Comparison of ENCODE assay signal across 24 cellular contexts in genomic region chr7:141378405-141378804, GRCh38.
DNase-seq lines count a peak whose midpoint lies in the region; ATAC-seq, FAIRE-seq and TF ChIP-seq lines count a peak whose summit lies in the region.
"Had no signal": no experiment of that assay in that cellular context is flagged by ENCODE, and none has a peak within 500 bp of the region (broad histone marks: within the 10 kb centered on the region; RNA-seq: fewer than 3 reads in every experiment).

No MANE protein-coding gene starts in this region.

- no peak for TF ChIP-seq CTCF in left ventricle myocardium inferior (IDR thresholded peaks at IDR 0.05; ENCODE audit: borderline replicate concordance)
- TF ChIP-seq CTCF in HEK293 (tag by site-specific recombination; IDR thresholded peaks at IDR 0.05) = no peak
- TF ChIP-seq CTCF in osteocyte (IDR thresholded peaks at IDR 0.05) = no peak
- TF ChIP-seq CTCF in pancreas (IDR thresholded peaks at IDR 0.05) = no peak

- H3K4me1 ChIP-seq in right cardiac atrium (ENCODE audit: control insufficient read depth, insufficient read depth, low read length) (peaks cover 1% of the 10 kb centered on the region), left ventricle myocardium inferior (peaks cover 36% of the 10 kb centered on the region), HEK293 (ENCODE audit: control insufficient read depth, insufficient read depth, low read length) (no peaks in the 10 kb centered on the region), pancreas (no peaks in the 10 kb centered on the region)
- H3K4me1 ChIP-seq: A549; BLaER1 treated with 17β-estradiol and CSF1 and Interleukin-3, amounts not matched to agents 10 nM and 100 nM had no signal

- H3K27ac ChIP-seq in right cardiac atrium (ENCODE audit: low read length) = no peak overlapping the region
- H3K27ac ChIP-seq in left ventricle myocardium inferior (replicated peaks) = peak overlapping the region; percentile 36
- no peak overlapping the region for H3K27ac ChIP-seq in HEK293 (ENCODE audit: extremely low read depth, low read depth, low read length)
- H3K27ac ChIP-seq in pancreas = no peak overlapping the region
- H3K27ac ChIP-seq: 22Rv1; A549; BLaER1 treated with 17β-estradiol and CSF1 and Interleukin-3, amounts not matched to agents 10 nM and 100 nM; C4-2B had no signal

- CTCF ChIA-PET in HEK293 (lab: Yijun Ruan, JAX) = no interaction called here

- H3K4me3 Mint-ChIP-seq in osteocyte (ENCODE audit: unreplicated experiment) = no peak overlapping the region
- H3K4me3 Mint-ChIP-seq: B cell; CD4-positive, alpha-beta T cell; CD8-positive, alpha-beta T cell had no signal

- H3K9me3 ChIP-seq in right cardiac atrium (ENCODE audit: control insufficient read depth, low read length) (no peaks in the 10 kb centered on the region), left ventricle myocardium inferior (replicated peaks) (peaks cover 10% of the 10 kb centered on the region), HEK293 (ENCODE audit: control insufficient read depth, insufficient read depth, low read depth, low read length) (no peaks in the 10 kb centered on the region), pancreas (no peaks in the 10 kb centered on the region)
- H3K9me3 ChIP-seq: BLaER1 treated with 17β-estradiol and CSF1 and Interleukin-3, amounts not matched to agents 10 nM and 100 nM; Caco-2 had no signal

- H3K27me3 ChIP-seq in right cardiac atrium (ENCODE audit: control insufficient read depth, insufficient read depth) (no peaks in the 10 kb centered on the region), left ventricle myocardium inferior (ENCODE audit: low read depth) (no peaks in the 10 kb centered on the region), pancreas (no peaks in the 10 kb centered on the region)
- H3K27me3 ChIP-seq: BLaER1 treated with 17β-estradiol and CSF1 and Interleukin-3, amounts not matched to agents 10 nM and 100 nM had no signal

- peaks cover 4% of the 10 kb centered on the region for H3K9me3 Mint-ChIP-seq in osteocyte (ENCODE audit: unreplicated experiment)
- H3K9me3 Mint-ChIP-seq: CD4-positive, alpha-beta T cell; CD8-positive, alpha-beta T cell had no signal

- no peak overlapping the region for H3K27ac Mint-ChIP-seq in osteocyte (ENCODE audit: unreplicated experiment)
- H3K27ac Mint-ChIP-seq: B cell; CD4-positive, alpha-beta T cell; CD8-positive, alpha-beta T cell had no signal

- FAIRE-seq in pancreas (lab: Jason Lieb, UNC) = no peak
- FAIRE-seq: A549, D721Med, G401.6, GM12891, GM19239 had no signal

- ATAC-seq in Right ventricle myocardium inferior = peak; percentile 49
- no peak for ATAC-seq in right cardiac atrium
- ATAC-seq in left cardiac atrium = no peak
- ATAC-seq in HG03342 (IDR thresholded peaks at IDR 0.05; ENCODE audit: unreplicated experiment) = no peak
- ATAC-seq in pancreas = no peak
- ATAC-seq: A549; CD8-positive, alpha-beta T cell had no signal

- DNase-seq in Right ventricle myocardium inferior (ENCODE audit: missing footprints) (no peak), right cardiac atrium (no peak), left ventricle myocardium inferior (no peak), left cardiac atrium (no peak), osteocyte (ENCODE audit: extremely low spot score, unreplicated experiment) (peak; percentile 11), pancreas (no peak)
- DNase-seq: AML-193; Caco-2; Calu3; CD4-positive, alpha-beta T cell; CD8-positive, alpha-beta T cell; DMS79 treated with DMSO at 0.1 percent for 48 hours; GF-D8 had no signal

- H3K27me3 Mint-ChIP-seq in osteocyte (ENCODE audit: unreplicated experiment) = peaks cover 15% of the 10 kb centered on the region

- no peaks in the 10 kb centered on the region for H3K4me1 Mint-ChIP-seq in osteocyte (ENCODE audit: unreplicated experiment)
- H3K4me1 Mint-ChIP-seq: B cell had no signal

- no peak overlapping the region for H3K4me3 ChIP-seq in right cardiac atrium (ENCODE audit: low read length)
- H3K4me3 ChIP-seq in left ventricle myocardium inferior = no peak overlapping the region
- H3K4me3 ChIP-seq in HEK293 (ENCODE audit: low read depth, low read length) = no peak overlapping the region
- H3K4me3 ChIP-seq in pancreas = no peak overlapping the region
- H3K4me3 ChIP-seq: A549; BLaER1 treated with 17β-estradiol and CSF1 and Interleukin-3, amounts not matched to agents 10 nM and 100 nM had no signal

- H3K36me3 Mint-ChIP-seq in osteocyte (ENCODE audit: unreplicated experiment) = no peaks in the 10 kb centered on the region
- H3K36me3 Mint-ChIP-seq: CD8-positive, alpha-beta T cell had no signal

- WGBS in right cardiac atrium = 66% methylated on average over 2 of the region's 2 CpGs
- WGBS in pancreas, 2 donors = 91 to 95% methylated on average over 2 of the region's 2 CpGs

- H3K36me3 ChIP-seq in left ventricle myocardium inferior (no peaks in the 10 kb centered on the region), HEK293 (ENCODE audit: control insufficient read depth in 2 of 2, insufficient read depth in 1 of 2, low read length in 2 of 2) (no peaks in the 10 kb centered on the region), pancreas (no peaks in the 10 kb centered on the region)
- H3K36me3 ChIP-seq: BLaER1 treated with 17β-estradiol and CSF1 and Interleukin-3, amounts not matched to agents 10 nM and 100 nM had no signal

- intact Hi-C loops in Right ventricle myocardium inferior (cut with DNase I) = loop anchor here (10.0 kb wide), 1 partner anchor 304 kb away; the partner anchor contains the start of gene TMEM178B
- intact Hi-C loops in right cardiac atrium (cut with DNase I) = no loop called here
- intact Hi-C loops in left ventricle myocardium inferior (cut with micrococcal nuclease) = no loop called here
- intact Hi-C loops in left cardiac atrium (cut with DNase I) = no loop called here
- intact Hi-C loops in pancreas (cut with DNase I) = no loop called here

- POLR2A ChIA-PET in HEK293 (lab: Yijun Ruan, JAX) = no interaction called here

TF ChIP-seq in HEK293, 187 proteins besides CTCF, POLR2A, EP300 and RAD21:
- TF ChIP-seq ZNF132 (tag by site-specific recombination; IDR thresholded peaks at IDR 0.05; ENCODE audit: borderline replicate concordance) (no peak), ZNF514 (tag by site-specific recombination; IDR thresholded peaks at IDR 0.05) (no peak), PRDM1 (tag by site-specific recombination; IDR thresholded peaks at IDR 0.05) (0 out of 2 replicates have a peak, but pooled peaks have one; percentile 19), ELK4 (IDR thresholded peaks at IDR 0.05; ENCODE audit: borderline replicate concordance, low read depth, low read length) (no peak), ZBTB8A (tag by site-specific recombination; IDR thresholded peaks at IDR 0.05) (no peak), HOXD13 (CRISPR knock-in tag; IDR thresholded peaks at IDR 0.05; ENCODE audit: borderline replicate concordance) (no peak), TCF7L2 (IDR thresholded peaks at IDR 0.05; ENCODE audit: borderline replicate concordance, low read depth, low read length) (no peak), ZNF747 (tag by site-specific recombination; IDR thresholded peaks at IDR 0.05) (no peak)
